In genomic region chr18:109922-110261, GRCh38 we compare ENCODE assay signal across 7 cellular contexts. TPM values are rescaled to one million over a fixed set of nuclear protein-coding genes. Genes with fewer than 3 reads are reported as not detected.
DNase-seq lines count a peak whose midpoint lies in the region; ATAC-seq and TF ChIP-seq lines count a peak whose summit lies in the region.
"Not testable (repeated sequence)": the region's sequence is repeated elsewhere in the genome, so short reads cannot be mapped to it uniquely, and the experiment has no call there.

No MANE protein-coding gene starts in this region.

- H3K27ac Mint-ChIP-seq in Caco-2 (ENCODE audit: unreplicated experiment), result peak overlapping the region; percentile 14
- H3K27ac Mint-ChIP-seq in activated T-cell treated with anti-CD3 and anti-CD28 coated beads, Interleukin-2, amount 50 U/mL, for 72 hours; activated naive CD8-positive, alpha-beta T cell treated with anti-CD3 and anti-CD28 coated beads, Interleukin-2, amount 50 U/mL, for 24 hours; osteocyte (ENCODE audit: unreplicated experiment): not testable (repeated sequence)
- peak overlapping the region; percentile 9 for H3K27ac Mint-ChIP-seq in endothelial cell (ENCODE audit: unreplicated experiment)

- H3K4me3 ChIP-seq in Caco-2 (ENCODE audit: low read depth, low read length); Karpas-422 (ENCODE audit: low read length): not testable (repeated sequence)

- not testable (repeated sequence) for H3K4me1 Mint-ChIP-seq in Caco-2 (ENCODE audit: low read depth, unreplicated experiment); osteocyte (ENCODE audit: unreplicated experiment)
- peaks cover 38% of the 10 kb centered on the region for H3K4me1 Mint-ChIP-seq in activated T-cell treated with anti-CD3 and anti-CD28 coated beads, Interleukin-2, amount 50 U/mL, for 72 hours (ENCODE audit: low read depth)
- peaks cover 12% of the 10 kb centered on the region for H3K4me1 Mint-ChIP-seq in activated naive CD8-positive, alpha-beta T cell treated with anti-CD3 and anti-CD28 coated beads, Interleukin-2, amount 50 U/mL, for 24 hours
- peaks cover 15% of the 10 kb centered on the region for H3K4me1 Mint-ChIP-seq in endothelial cell (ENCODE audit: unreplicated experiment)

- POLR2A ChIA-PET in Caco-2 (lab: Charles Lee), result not testable (repeated sequence)

- not testable (repeated sequence) for H3K36me3 ChIP-seq in Caco-2 (ENCODE audit: control insufficient read depth, insufficient read depth, low read length); Karpas-422 (ENCODE audit: insufficient read depth, low read length)

- not testable (repeated sequence) for H3K4me1 ChIP-seq in Caco-2; Karpas-422 (ENCODE audit: low read length)

- not testable (repeated sequence) for TF ChIP-seq CTCF in Caco-2 (IDR thresholded peaks at IDR 0.05; ENCODE audit: insufficient read depth in 1 of 2, low read depth in 1 of 2, low read length in 1 of 2, severe bottlenecking in 1 of 2, unreplicated experiment in 1 of 2); endothelial cell (IDR thresholded peaks at IDR 0.05; ENCODE audit: unreplicated experiment); osteocyte (IDR thresholded peaks at IDR 0.05)

- H3K9me2 ChIP-seq in Karpas-422 (replicated peaks; ENCODE audit: insufficient read depth, low read length), result not testable (repeated sequence)

- not testable (repeated sequence) for H3K4me3 Mint-ChIP-seq in Caco-2 (ENCODE audit: unreplicated experiment); activated T-cell treated with anti-CD3 and anti-CD28 coated beads, Interleukin-2, amount 50 U/mL, for 72 hours; activated naive CD8-positive, alpha-beta T cell treated with anti-CD3 and anti-CD28 coated beads, Interleukin-2, amount 50 U/mL, for 24 hours; osteocyte (ENCODE audit: unreplicated experiment)
- H3K4me3 Mint-ChIP-seq in endothelial cell (ENCODE audit: unreplicated experiment), result peak overlapping the region; percentile 21

- H3K27me3 Mint-ChIP-seq in Caco-2 (ENCODE audit: insufficient read depth, unreplicated experiment); activated T-cell treated with anti-CD3 and anti-CD28 coated beads, Interleukin-2, amount 50 U/mL, for 72 hours (ENCODE audit: low read depth); activated naive CD8-positive, alpha-beta T cell treated with anti-CD3 and anti-CD28 coated beads, Interleukin-2, amount 50 U/mL, for 24 hours; osteocyte (ENCODE audit: unreplicated experiment): not testable (repeated sequence)
- H3K27me3 Mint-ChIP-seq in endothelial cell (ENCODE audit: unreplicated experiment), result peaks cover 42% of the 10 kb centered on the region

- H3K9me3 ChIP-seq in Caco-2; Karpas-422 (ENCODE audit: low read length): not testable (repeated sequence)

- not testable (repeated sequence) for BruUV-seq in Caco-2 (replicated peaks; lab: Mats Ljungman, UMichigan)

- DNase-seq in Caco-2 (peak in 1 of 2 experiments; percentile 47), Karpas-422 (peak; percentile 62), osteocyte (ENCODE audit: extremely low spot score, unreplicated experiment) (peak; percentile 92)
- peak; percentile 48 for DNase-seq in activated CD4-positive, CD25-positive, alpha-beta regulatory T cell treated with anti-CD3 and anti-CD28 coated beads, Interleukin-2, amount 50 U/mL, for 72 hours
- peak; percentile 20 to 25 for DNase-seq in activated T-cell treated with anti-CD3 and anti-CD28 coated beads, Interleukin-2, amount 50 U/mL, for 72 hours
- peak; percentile 10 for DNase-seq in activated naive CD8-positive, alpha-beta T cell treated with anti-CD3 and anti-CD28 coated beads, Interleukin-2, amount 50 U/mL, for 24 hours
- not testable (repeated sequence) for DNase-seq in endothelial cell (ENCODE audit: low spot score)

- not testable (repeated sequence) for H3K27me3 ChIP-seq in Caco-2 (replicated peaks; ENCODE audit: control insufficient read depth, insufficient read depth, low read length); Karpas-422 (ENCODE audit: low read length)

- H2AFZ ChIP-seq in Karpas-422 (ENCODE audit: low read length), result not testable (repeated sequence)

- H3K79me2 ChIP-seq in Karpas-422 (ENCODE audit: low read length), result not testable (repeated sequence)

- H4K20me1 ChIP-seq in Karpas-422 (ENCODE audit: insufficient read depth, low read depth, low read length), result not testable (repeated sequence)

- H3K27ac ChIP-seq in Karpas-422 (ENCODE audit: low read length), result not testable (repeated sequence)

- ATAC-seq in activated T-cell treated with anti-CD3 and anti-CD28 coated beads, Interleukin-2, amount 50 U/mL, for 72 hours (replicated peaks in 1 of 2); activated naive CD8-positive, alpha-beta T cell treated with anti-CD3 and anti-CD28 coated beads, Interleukin-2, amount 50 U/mL, for 24 hours: not testable (repeated sequence)

- intact Hi-C loops in Caco-2 (cut with micrococcal nuclease; ENCODE audit: unreplicated experiment), result loop anchor here (5.0 kb wide), 1 partner anchor 47 kb away; the partner anchor contains the start of gene USP14

- H3K9me3 Mint-ChIP-seq in Caco-2 (ENCODE audit: unreplicated experiment) (peaks cover 43% of the 10 kb centered on the region), endothelial cell (ENCODE audit: unreplicated experiment) (peaks cover 43% of the 10 kb centered on the region), osteocyte (ENCODE audit: unreplicated experiment) (peaks cover 29% of the 10 kb centered on the region)
- peaks cover 21 to 28% of the 10 kb centered on the region in 2 donors for H3K9me3 Mint-ChIP-seq in activated T-cell treated with anti-CD3 and anti-CD28 coated beads, Interleukin-2, amount 50 U/mL, for 72 hours
- H3K9me3 Mint-ChIP-seq in activated naive CD8-positive, alpha-beta T cell treated with anti-CD3 and anti-CD28 coated beads, Interleukin-2, amount 50 U/mL, for 24 hours, result peaks cover 24% of the 10 kb centered on the region

- H3K36me3 Mint-ChIP-seq in Caco-2 (ENCODE audit: insufficient read depth, unreplicated experiment), result peaks cover 20% of the 10 kb centered on the region
- peaks cover 16 to 24% of the 10 kb centered on the region in 2 donors for H3K36me3 Mint-ChIP-seq in activated T-cell treated with anti-CD3 and anti-CD28 coated beads, Interleukin-2, amount 50 U/mL, for 72 hours (ENCODE audit: insufficient read depth in 2 of 2)
- H3K36me3 Mint-ChIP-seq in activated naive CD8-positive, alpha-beta T cell treated with anti-CD3 and anti-CD28 coated beads, Interleukin-2, amount 50 U/mL, for 24 hours (ENCODE audit: low read depth); osteocyte (ENCODE audit: unreplicated experiment): not testable (repeated sequence)
- H3K36me3 Mint-ChIP-seq in endothelial cell (ENCODE audit: low read depth, unreplicated experiment), result peaks cover 31% of the 10 kb centered on the region

- not testable (repeated sequence) for H3K9ac ChIP-seq in Karpas-422 (ENCODE audit: low read length)

- CTCF ChIA-PET in Caco-2 (lab: Charles Lee), result not testable (repeated sequence)

- H3K4me2 ChIP-seq in Karpas-422 (ENCODE audit: low read depth, low read length, poor library complexity, severe bottlenecking), result not testable (repeated sequence)

RNA-seq across cellular contexts. Expression of gene USP14, which starts 48.5 kb away (rescaled TPM):
- 86.2 and 95.2 TPM in 2 replicates for total RNA-seq in Caco-2 (2022)
- 11.8 and 40.1 TPM in 2 replicates for total RNA-seq in Karpas-422 (2014; rRNA removed; shearing (Covaris generic); ENCODE audit: low replicate concordance)
- total RNA-seq in activated T-cell treated with anti-CD3 and anti-CD28 coated beads, Interleukin-2, amount 50 U/mL, for 72 hours, result 10 to 100 TPM; 65.1 to 80.4 TPM
- total RNA-seq in endothelial cell (ENCODE audit: unreplicated experiment), result 60.1 TPM
- 59.7 and 61.9 TPM in 2 replicates for total RNA-seq in osteocyte
